Comparison of ENCODE assay signal across 15 cellular contexts in the genomic region with DNA sequence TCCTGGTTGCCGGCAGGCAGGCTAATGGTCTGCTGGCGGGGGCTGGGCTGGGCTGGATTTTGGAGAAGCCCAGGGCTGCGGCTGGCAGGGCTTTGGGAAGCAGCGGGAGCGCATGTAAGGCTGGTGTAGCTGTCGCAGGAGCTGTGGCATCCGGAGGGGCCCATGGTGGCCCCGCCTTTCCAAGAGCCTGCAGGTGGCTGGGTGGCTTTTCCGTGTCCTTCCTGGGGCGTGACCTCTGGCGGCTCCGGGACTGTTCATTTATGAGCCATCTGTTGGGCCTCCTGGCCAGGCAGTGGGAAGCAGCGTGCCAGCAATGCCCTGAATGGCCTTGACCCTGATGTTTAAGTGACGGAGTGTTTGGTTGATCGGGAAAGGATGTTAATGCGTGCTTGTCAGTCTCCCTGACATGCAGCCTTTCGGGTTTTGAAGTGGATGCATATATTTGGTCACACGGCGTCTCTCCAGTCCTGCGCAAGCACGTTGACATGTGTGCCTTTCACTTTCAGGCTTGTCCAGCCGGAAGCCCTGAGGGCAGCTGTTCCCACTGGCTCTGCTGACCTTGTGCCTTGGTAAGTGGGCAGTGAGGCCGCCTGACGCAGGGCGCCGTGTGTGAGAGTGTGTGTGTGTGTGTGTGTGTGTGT. TPM values are rescaled to one million over a fixed set of nuclear protein-coding genes. Genes with fewer than 3 reads are reported as not detected.
DNase-seq lines count a peak whose midpoint lies in the region; ATAC-seq and FAIRE-seq lines count a peak whose summit lies in the region.
"Had no signal": no experiment of that assay in that cellular context is flagged by ENCODE, and none has a peak within 500 bp of the region (broad histone marks: within the 10 kb centered on the region; RNA-seq: fewer than 3 reads in every experiment).

No MANE protein-coding gene starts in this region.

- intact Hi-C loops in right cardiac atrium (cut with DNase I) (no loop called here), posterior vena cava (cut with DNase I) (no loop called here)

- peaks cover 0 to 4% of the 10 kb centered on the region in 2 donors for H3K36me3 ChIP-seq in small intestine (ENCODE audit: control insufficient read depth in 2 of 2, insufficient read depth in 2 of 2, low read length in 2 of 2)

- H3K9me3 ChIP-seq in right cardiac atrium (ENCODE audit: control insufficient read depth, low read length), result no peaks in the 10 kb centered on the region
- no peaks in the 10 kb centered on the region for H3K9me3 ChIP-seq in small intestine (ENCODE audit: control insufficient read depth, low read depth)

- no peaks in the 10 kb centered on the region for H3K27me3 ChIP-seq in right cardiac atrium (ENCODE audit: control insufficient read depth, insufficient read depth)
- no peaks in the 10 kb centered on the region for H3K27me3 ChIP-seq in small intestine (ENCODE audit: control insufficient read depth in 2 of 2, insufficient read depth in 2 of 2, low read length in 2 of 2)

- no peak for ATAC-seq in activated T-helper 17 cell treated with anti-CD3 and anti-CD28 coated beads, Interleukin-2, amount 50 U/mL, for 72 hours (replicated peaks)
- ATAC-seq in right cardiac atrium (peak; percentile 70 to 77), HG02981 (IDR thresholded peaks at IDR 0.05; ENCODE audit: unreplicated experiment) (no peak)
- ATAC-seq: activated CD8-positive, alpha-beta T cell treated with anti-CD3 and anti-CD28 coated beads, Interleukin-2, amount 10 ng/mL, durations not matched to agents 7 days and 5 days had no signal

- FAIRE-seq in small intestine (lab: Jason Lieb, UNC), result no peak
- FAIRE-seq: K562, keratinocyte had no signal

- H3K27ac Mint-ChIP-seq in activated T-helper 17 cell treated with anti-CD3 and anti-CD28 coated beads, Interleukin-2, amount 50 U/mL, for 72 hours, result peak overlapping the region; percentile 58
- H3K27ac Mint-ChIP-seq: activated CD8-positive, alpha-beta T cell treated with anti-CD3 and anti-CD28 coated beads, Interleukin-2, amount 10 ng/mL, durations not matched to agents 7 days and 5 days had no signal

- H3K27ac ChIP-seq in right cardiac atrium (ENCODE audit: low read length), result peak overlapping the region; percentile 69
- H3K27ac ChIP-seq in small intestine (ENCODE audit: low read depth in 1 of 2, low read length in 1 of 2), result no peak overlapping the region

- H3K4me3 Mint-ChIP-seq in activated T-helper 17 cell treated with anti-CD3 and anti-CD28 coated beads, Interleukin-2, amount 50 U/mL, for 72 hours, result no peak overlapping the region
- H3K4me3 Mint-ChIP-seq: activated CD8-positive, alpha-beta T cell treated with anti-CD3 and anti-CD28 coated beads, Interleukin-2, amount 10 ng/mL, durations not matched to agents 7 days and 5 days had no signal

- H3K27me3 Mint-ChIP-seq in activated T-helper 17 cell treated with anti-CD3 and anti-CD28 coated beads, Interleukin-2, amount 50 U/mL, for 72 hours, result no peaks in the 10 kb centered on the region

- peaks cover 12% of the 10 kb centered on the region for H3K4me1 Mint-ChIP-seq in activated T-helper 17 cell treated with anti-CD3 and anti-CD28 coated beads, Interleukin-2, amount 50 U/mL, for 72 hours

- peaks cover 59% of the 10 kb centered on the region for H3K36me3 Mint-ChIP-seq in activated T-helper 17 cell treated with anti-CD3 and anti-CD28 coated beads, Interleukin-2, amount 50 U/mL, for 72 hours (ENCODE audit: low read depth)

- H3K4me3 ChIP-seq in right cardiac atrium (ENCODE audit: low read length) (no peak overlapping the region), small intestine (ENCODE audit: low read depth in 1 of 2, low read length in 2 of 2) (no peak overlapping the region)
- H3K4me3 ChIP-seq: K562 had no signal

- H3K9me3 Mint-ChIP-seq in activated T-helper 17 cell treated with anti-CD3 and anti-CD28 coated beads, Interleukin-2, amount 50 U/mL, for 72 hours, result no peaks in the 10 kb centered on the region

- 61% methylated on average over 26 of the region's 26 CpGs for WGBS in right cardiac atrium
- 66 to 70% (median 68%) methylated on average over 26 of the region's 26 CpGs for WGBS in small intestine, 3 donors

- DNase-seq in DMS53 (lab: John Stamatoyannopoulos, UW) (peak; percentile 82), right cardiac atrium (peak in 1 of 3 donors; percentile 70), posterior vena cava (ENCODE audit: low spot score) (peak; percentile 80), medulla oblongata (ENCODE audit: extremely low spot score) (no peak), NCI-H187 treated with DMSO at 0.1 percent for 48 hours (lab: John Stamatoyannopoulos, UW) (no peak), small intestine (no peak)
- DNase-seq: activated CD8-positive, alpha-beta T cell treated with anti-CD3 and anti-CD28 coated beads, Interleukin-2, amount 10 ng/mL, durations not matched to agents 7 days and 5 days; activated effector memory CD4-positive, alpha-beta T cell treated with Interleukin-2 at 50 U/mL for 16 hours; DMS153; effector CD8-positive, alpha-beta T cell; NCI-H1694 had no signal

- H3K4me1 ChIP-seq in right cardiac atrium (ENCODE audit: control insufficient read depth, insufficient read depth, low read length), result peaks cover 9% of the 10 kb centered on the region
- H3K4me1 ChIP-seq in small intestine (ENCODE audit: control insufficient read depth in 2 of 2, insufficient read depth in 1 of 2, low read depth in 1 of 2, low read length in 1 of 2), result no peaks in the 10 kb centered on the region

RNA-seq across cellular contexts. Expression of a gene that starts 38.5 kb away (rescaled TPM):
- 10 to 100 TPM; 44.8 to 100.0 TPM for total RNA-seq in activated T-helper 17 cell treated with anti-CD3 and anti-CD28 coated beads, Interleukin-2, amount 50 U/mL, for 72 hours
- 10 to 100 TPM; 50.6 to 71.1 (median 62.5) TPM for total RNA-seq in right cardiac atrium
- 32.0 TPM for polyA plus RNA-seq in right cardiac atrium
- total RNA-seq in posterior vena cava, result 10 to 100 TPM; 35.3 to 43.2 TPM
- polyA plus RNA-seq in small intestine, result 10 to 100 TPM; 21.3 to 43.9 (median 41.6) TPM

Comparison
In these comparisons a context has a peak if more than half of its experiments do, and no peak if none do; other contexts are left out.
1. DNase-seq: peak in DMS53 (single experiment) and posterior vena cava (single experiment); none in medulla oblongata (single experiment), NCI-H187 treated with DMSO at 0.1 percent for 48 hours (single experiment) and small intestine (single experiment).
2. ATAC-seq: peak in right cardiac atrium (2 of 2); none in activated T-helper 17 cell treated with anti-CD3 and anti-CD28 coated beads, Interleukin-2, amount 50 U/mL, for 72 hours (single experiment) and HG02981 (single experiment).